In the genomic region with DNA sequence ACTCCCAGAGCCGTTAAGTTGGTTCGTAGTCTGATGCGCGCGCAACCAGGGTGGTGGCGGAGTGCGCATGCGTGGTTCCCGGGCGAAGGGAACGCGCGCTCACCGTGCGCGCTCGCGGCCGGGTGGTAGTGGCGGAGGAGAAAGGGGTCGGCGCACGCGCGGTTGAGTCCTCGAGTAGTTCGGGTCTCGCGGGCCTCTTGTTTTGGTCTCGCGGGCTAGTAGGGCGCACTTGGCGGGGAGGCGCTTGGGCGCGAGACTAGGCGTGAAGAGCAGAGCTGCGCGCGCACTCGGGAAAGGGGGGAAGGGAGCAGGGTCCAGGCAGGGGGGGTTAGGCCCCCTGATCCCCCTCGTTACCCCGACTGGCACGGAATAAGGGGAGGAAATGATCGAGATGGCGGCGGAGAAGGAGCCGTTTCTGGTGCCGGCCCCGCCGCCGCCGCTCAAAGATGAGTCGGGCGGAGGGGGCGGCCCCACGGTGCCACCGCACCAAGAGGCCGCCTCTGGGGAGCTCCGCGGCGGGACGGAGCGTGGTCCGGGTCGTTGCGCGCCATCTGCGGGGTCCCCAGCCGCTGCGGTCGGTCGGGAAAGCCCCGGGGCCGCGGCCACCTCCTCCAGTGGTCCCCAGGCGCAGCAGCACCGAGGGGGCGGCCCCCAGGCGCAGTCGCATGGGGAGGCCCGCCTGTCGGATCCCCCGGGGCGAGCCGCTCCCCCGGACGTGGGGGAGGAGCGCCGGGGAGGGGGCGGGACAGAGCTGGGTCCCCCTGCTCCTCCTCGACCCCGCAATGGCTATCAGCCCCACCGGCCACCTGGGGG, we compare ENCODE assay signal across 1 cellular context.
TF ChIP-seq lines count a peak whose summit lies in the region.

A gene with protein sequence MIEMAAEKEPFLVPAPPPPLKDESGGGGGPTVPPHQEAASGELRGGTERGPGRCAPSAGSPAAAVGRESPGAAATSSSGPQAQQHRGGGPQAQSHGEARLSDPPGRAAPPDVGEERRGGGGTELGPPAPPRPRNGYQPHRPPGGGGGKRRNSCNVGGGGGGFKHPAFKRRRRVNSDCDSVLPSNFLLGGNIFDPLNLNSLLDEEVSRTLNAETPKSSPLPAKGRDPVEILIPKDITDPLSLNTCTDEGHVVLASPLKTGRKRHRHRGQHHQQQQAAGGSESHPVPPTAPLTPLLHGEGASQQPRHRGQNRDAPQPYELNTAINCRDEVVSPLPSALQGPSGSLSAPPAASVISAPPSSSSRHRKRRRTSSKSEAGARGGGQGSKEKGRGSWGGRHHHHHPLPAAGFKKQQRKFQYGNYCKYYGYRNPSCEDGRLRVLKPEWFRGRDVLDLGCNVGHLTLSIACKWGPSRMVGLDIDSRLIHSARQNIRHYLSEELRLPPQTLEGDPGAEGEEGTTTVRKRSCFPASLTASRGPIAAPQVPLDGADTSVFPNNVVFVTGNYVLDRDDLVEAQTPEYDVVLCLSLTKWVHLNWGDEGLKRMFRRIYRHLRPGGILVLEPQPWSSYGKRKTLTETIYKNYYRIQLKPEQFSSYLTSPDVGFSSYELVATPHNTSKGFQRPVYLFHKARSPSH (plus strand): TSS at position 195 of the 813 bp plus-strand sequence. CDS start 188 bp downstream, at position 383.

TF ChIP-seq in H1, 55 proteins besides CTCF, POLR2A, EP300 and RAD21:
- TF ChIP-seq, protein P1, sequence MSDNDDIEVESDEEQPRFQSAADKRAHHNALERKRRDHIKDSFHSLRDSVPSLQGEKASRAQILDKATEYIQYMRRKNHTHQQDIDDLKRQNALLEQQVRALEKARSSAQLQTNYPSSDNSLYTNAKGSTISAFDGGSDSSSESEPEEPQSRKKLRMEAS (IDR thresholded peaks at IDR 0.05), result peak; percentile 17; the same call in 1 of the 2 replicates
- TF ChIP-seq CHD2 (IDR thresholded peaks at IDR 0.05; ENCODE audit: low read length) (peak; percentile 82), POLR2AphosphoS5 (IDR thresholded peaks at IDR 0.05; ENCODE audit: low read depth, low read length) (peak; percentile 69; the same call in 1 of the 2 replicates), TBP (IDR thresholded peaks at IDR 0.05; ENCODE audit: low read depth, low read length) (0 out of 2 replicates have a peak, but pooled peaks have one; percentile 21), EGR1 (IDR thresholded peaks at IDR 0.05; ENCODE audit: borderline replicate concordance, low read depth, low read length) (peak; percentile 20; the same call in 1 of the 2 replicates), BRCA1 (IDR thresholded peaks at IDR 0.05; ENCODE audit: low read depth, low read length) (peak; percentile 59), ASH2L (IDR thresholded peaks at IDR 0.05; ENCODE audit: low read length) (peak; percentile 67), TAF7 (optimal IDR thresholded peaks at IDR 0.05; ENCODE audit: borderline replicate concordance, low read depth, low read length) (no peak), RXRA (IDR thresholded peaks at IDR 0.05; ENCODE audit: insufficient read depth, low read depth, low read length) (no peak), PHF8 (conservative IDR thresholded peaks at IDR 0.05; ENCODE audit: low read depth, low read length) (peak; percentile 37), BACH1 (IDR thresholded peaks at IDR 0.05; ENCODE audit: low read length) (peak; percentile 71; the same call in 1 of the 2 replicates), RBBP5 (IDR thresholded peaks at IDR 0.05; ENCODE audit: borderline replicate concordance, low read depth, low read length) (peak; percentile 64; the same call in 1 of the 2 replicates)
- TF ChIP-seq, protein P2, sequence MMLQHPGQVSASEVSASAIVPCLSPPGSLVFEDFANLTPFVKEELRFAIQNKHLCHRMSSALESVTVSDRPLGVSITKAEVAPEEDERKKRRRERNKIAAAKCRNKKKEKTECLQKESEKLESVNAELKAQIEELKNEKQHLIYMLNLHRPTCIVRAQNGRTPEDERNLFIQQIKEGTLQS (IDR thresholded peaks at IDR 0.05; ENCODE audit: insufficient read depth, low read depth, low read length), result no peak
TF ChIP-seq in H1: peak in this region for 10.
